Comparison of ENCODE assay signal across 8 cellular contexts in genomic region chr1:25329950-25330349, GRCh38. TPM values are rescaled to one million over a fixed set of nuclear protein-coding genes. Genes with fewer than 3 reads are reported as not detected.
DNase-seq lines count a peak whose midpoint lies in the region; ATAC-seq and TF ChIP-seq lines count a peak whose summit lies in the region.
"Not testable (repeated sequence)": the region's sequence is repeated elsewhere in the genome, so short reads cannot be mapped to it uniquely, and the experiment has no call there.

No MANE protein-coding gene starts in this region.

- not testable (repeated sequence) for H3K36me3 ChIP-seq in CD4-positive, alpha-beta memory T cell (ENCODE audit: insufficient read depth, low read length); right lobe of liver

- not testable (repeated sequence) for TF ChIP-seq POLR2A in right lobe of liver (IDR thresholded peaks at IDR 0.05)

- H3K4me3 Mint-ChIP-seq in CD4-positive, alpha-beta memory T cell = peak overlapping the region in 7 of 8 donors; percentile 28 to 75 (median 55)
- H3K4me3 Mint-ChIP-seq in activated naive CD8-positive, alpha-beta T cell treated with anti-CD3 and anti-CD28 coated beads for 36 hours = not testable (repeated sequence)

- peak; percentile 5 to 42 (median 23) for DNase-seq in CD4-positive, alpha-beta memory T cell
- DNase-seq in HL-60 (ENCODE audit: low read depth in 1 of 2, low spot score in 1 of 2) (peak in 1 of 2 experiments; percentile 26), OCI-M1 (lab: John Stamatoyannopoulos, UW) (peak; percentile 58)
- DNase-seq in activated naive CD8-positive, alpha-beta T cell treated with anti-CD3 and anti-CD28 coated beads for 36 hours; epithelial cell of proximal tubule (ENCODE audit: low read depth); right lobe of liver; stimulated activated naive CD8-positive, alpha-beta T cell treated with anti-CD3 and anti-CD28 coated beads, Interleukin-15, Interleukin-2, amounts not matched to agents 100 U/mL and 50 U/mL, for 24 hours: not testable (repeated sequence)

- not testable (repeated sequence) for H3K9me3 ChIP-seq in CD4-positive, alpha-beta memory T cell (ENCODE audit: control insufficient read depth in 1 of 2, low read length in 2 of 2); right lobe of liver

- TF ChIP-seq CTCF in HL-60 (IDR thresholded peaks at IDR 0.05; ENCODE audit: insufficient read depth, low read length) = not testable (repeated sequence)
- TF ChIP-seq CTCF in VCaP (conservative IDR thresholded peaks at IDR 0.05) (peak; percentile 31), epithelial cell of proximal tubule (conservative IDR thresholded peaks at IDR 0.05; ENCODE audit: low read depth, low read length) (peak; percentile 32), right lobe of liver (IDR thresholded peaks at IDR 0.05) (peak in 2 of 4 donors; percentile 8 to 13)

- intact Hi-C loops in CD4-positive, alpha-beta memory T cell (cut with micrococcal nuclease); right lobe of liver (cut with DNase I): not testable (repeated sequence)

- POLR2A ChIA-PET in CD4-positive, alpha-beta memory T cell (lab: Charles Lee; ENCODE audit: partially characterized antibody) = not testable (repeated sequence)

- peaks cover 8 to 44% (median 24%) of the 10 kb centered on the region in 4 donors for H3K4me1 Mint-ChIP-seq in CD4-positive, alpha-beta memory T cell
- H3K4me1 Mint-ChIP-seq in activated naive CD8-positive, alpha-beta T cell treated with anti-CD3 and anti-CD28 coated beads for 36 hours = not testable (repeated sequence)

- WGBS in right lobe of liver (ENCODE audit: insufficient coverage, low coverage, low lambda C conversion rate, missing lambda C conversion rate) = no CpG with 5 or more reads among the region's 5 CpGs

- peak overlapping the region; percentile 61 to 96 (median 92) for H3K27ac Mint-ChIP-seq in CD4-positive, alpha-beta memory T cell
- peak overlapping the region; percentile 25 for H3K27ac Mint-ChIP-seq in activated naive CD8-positive, alpha-beta T cell treated with anti-CD3 and anti-CD28 coated beads for 36 hours

- peaks cover 23% of the 10 kb centered on the region for H3K4me1 ChIP-seq in CD4-positive, alpha-beta memory T cell (ENCODE audit: insufficient read depth, low read length)
- peaks cover 0 to 11% (median 0%) of the 10 kb centered on the region in 4 donors for H3K4me1 ChIP-seq in right lobe of liver

- H3K27me3 ChIP-seq in CD4-positive, alpha-beta memory T cell (ENCODE audit: insufficient read depth, low read length); HL-60 (ENCODE audit: insufficient read depth, poor library complexity, severe bottlenecking); right lobe of liver: not testable (repeated sequence)

- H3K9me3 Mint-ChIP-seq in CD4-positive, alpha-beta memory T cell; activated naive CD8-positive, alpha-beta T cell treated with anti-CD3 and anti-CD28 coated beads for 36 hours: not testable (repeated sequence)

- not testable (repeated sequence) for H3K4me3 ChIP-seq in CD4-positive, alpha-beta memory T cell (ENCODE audit: low read length in 2 of 2); HL-60 (replicated peaks; ENCODE audit: insufficient read depth, low read length); epithelial cell of proximal tubule (ENCODE audit: low read depth, low read length); right lobe of liver

- ATAC-seq in right lobe of liver = peak; percentile 69 to 86 (median 78)
- peak; percentile 65 for ATAC-seq in stimulated activated naive CD8-positive, alpha-beta T cell treated with anti-CD3 and anti-CD28 coated beads, Interleukin-15, Interleukin-2, amounts not matched to agents 100 U/mL and 50 U/mL, for 24 hours

- CTCF ChIA-PET in CD4-positive, alpha-beta memory T cell (lab: Charles Lee; ENCODE audit: partially characterized antibody) = not testable (repeated sequence)

- not testable (repeated sequence) for H3K36me3 Mint-ChIP-seq in CD4-positive, alpha-beta memory T cell; activated naive CD8-positive, alpha-beta T cell treated with anti-CD3 and anti-CD28 coated beads for 36 hours

- not testable (repeated sequence) for H3K27me3 Mint-ChIP-seq in CD4-positive, alpha-beta memory T cell; activated naive CD8-positive, alpha-beta T cell treated with anti-CD3 and anti-CD28 coated beads for 36 hours

- H3K27ac ChIP-seq in CD4-positive, alpha-beta memory T cell (ENCODE audit: low read depth, low read length); VCaP: not testable (repeated sequence)
- H3K27ac ChIP-seq in HL-60 (replicated peaks) (peak overlapping the region; percentile 57; the same call in 1 of the 2 replicates), right lobe of liver (peak overlapping the region in 1 of 3 donors; percentile 49)

RNA-seq across cellular contexts. Expression of gene TMEM50A, which starts 8.2 kb away (rescaled TPM):
- 10 to 100 TPM; 90.9 to 95.3 TPM for total RNA-seq in CD4-positive, alpha-beta memory T cell
- 100 to 1,000 TPM; 192 to 280 TPM for polyA plus RNA-seq in CD4-positive, alpha-beta memory T cell
- 100 to 1,000 TPM in 1 of 2 experiments, 10 to 100 TPM in 1; 89.9 to 101 TPM for total RNA-seq in activated naive CD8-positive, alpha-beta T cell treated with anti-CD3 and anti-CD28 coated beads for 36 hours
- total RNA-seq in epithelial cell of proximal tubule (95.2 and 154 TPM in 2 replicates), right lobe of liver (10 to 100 TPM; 22.2 to 43.1 (median 36.4) TPM)

RNA-seq across cellular contexts. Expression of gene RHD, which starts 57.6 kb away (rescaled TPM):
- total RNA-seq in CD4-positive, alpha-beta memory T cell = under 1 TPM in 1 of 2 experiments, not detected in 1; 0.15 TPM
- under 1 TPM; 0.13 to 0.44 TPM for polyA plus RNA-seq in CD4-positive, alpha-beta memory T cell
- total RNA-seq in activated naive CD8-positive, alpha-beta T cell treated with anti-CD3 and anti-CD28 coated beads for 36 hours = not detected
- not detected in 2 replicates for total RNA-seq in epithelial cell of proximal tubule
- under 1 TPM in 3 of 6 experiments, not detected in 3; 0.22 to 0.58 (median 0.51) TPM for total RNA-seq in right lobe of liver
